In the genomic region with DNA sequence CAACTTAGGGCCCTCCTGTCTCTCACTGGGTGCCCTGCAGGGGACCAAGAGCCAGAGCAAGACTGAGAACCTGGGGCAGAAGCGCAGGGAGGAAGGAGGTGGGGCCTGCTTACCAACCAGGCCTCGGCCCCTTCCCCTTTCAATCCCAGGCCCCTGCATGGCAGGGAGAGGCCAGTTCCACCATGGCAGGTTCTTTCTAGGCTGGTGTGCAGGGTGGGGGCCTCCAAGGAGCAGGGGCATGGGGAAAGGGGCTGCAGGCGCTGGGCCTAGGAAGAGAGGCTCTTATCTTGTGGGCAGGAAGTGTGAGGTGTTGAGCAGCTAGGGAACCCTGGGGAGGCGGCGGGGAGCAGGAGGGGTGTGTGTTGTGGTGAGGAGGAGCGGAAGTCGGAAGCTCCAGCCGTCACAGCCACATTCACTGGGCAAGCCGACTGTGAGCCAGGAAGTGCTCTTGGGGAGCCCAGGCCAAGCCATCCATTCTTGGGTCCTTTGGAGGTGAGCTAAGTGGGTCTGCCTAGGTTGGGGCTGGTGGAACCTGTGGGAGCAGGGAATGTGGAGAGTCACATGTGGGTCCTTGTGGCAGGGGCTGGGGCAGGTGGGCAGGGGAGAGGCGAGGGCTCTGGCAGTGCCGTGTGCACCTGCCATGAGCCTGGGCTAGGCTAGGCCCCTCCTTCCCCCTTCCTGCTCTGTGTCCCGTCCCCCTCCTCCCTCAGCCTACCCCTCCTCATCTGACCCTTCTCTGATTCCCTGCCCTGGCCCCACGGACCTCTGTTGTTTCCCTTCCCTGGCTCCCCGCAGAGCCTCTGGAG, we compare ENCODE assay signal across 8 cellular contexts. TPM values are rescaled to one million over a fixed set of nuclear protein-coding genes. Genes with fewer than 3 reads are reported as not detected.
DNase-seq lines count a peak whose midpoint lies in the region; ATAC-seq and TF ChIP-seq lines count a peak whose summit lies in the region.

A gene (plus strand): TSS at position 409 of the 806 bp plus-strand sequence. CDS start 8,486 bp downstream, outside the sequence.

- H3K4me3 Mint-ChIP-seq in T-cell: peak within 1 kb of the TSS; percentile 85 to 86 (median 86)

- CTCF ChIA-PET in T-cell (lab: Charles Lee): interaction anchor here (0.7 to 7.9 kb wide), 11 partner anchors 15 to 216 kb away, joined by 3 to 99 read pairs (median 4); no protein-coding TSS in a partner anchor

- peaks cover 0 to 2% of the 10 kb centered on the region in 2 donors for H3K27me3 Mint-ChIP-seq in T-cell

- H3K36me3 ChIP-seq in mucosa of descending colon (ENCODE audit: low read depth): no peaks in the 10 kb centered on the region

- peaks cover 14% of the 10 kb centered on the region for H3K36me3 Mint-ChIP-seq in T-cell
- H3K36me3 Mint-ChIP-seq in activated naive CD4-positive, alpha-beta T cell treated with anti-CD3 and anti-CD28 coated beads, Interleukin-2, amount 50 U/mL, for 72 hours: peaks cover 32 to 63% of the 10 kb centered on the region in 2 donors

- TF ChIP-seq CTCF in mucosa of descending colon (IDR thresholded peaks at IDR 0.05): no peak

- ATAC-seq in GM18909 (IDR thresholded peaks at IDR 0.05; ENCODE audit: poor library complexity, unreplicated experiment): peak; percentile 85
- ATAC-seq in HG03103 (IDR thresholded peaks at IDR 0.05; ENCODE audit: low read depth, unreplicated experiment): peak; percentile 72
- ATAC-seq in T-cell (replicated peaks in 1 of 4): peak; percentile 82 to 91 (median 86)
- ATAC-seq in activated naive CD4-positive, alpha-beta T cell treated with anti-CD3 and anti-CD28 coated beads, Interleukin-2, amount 50 U/mL, for 72 hours: peak; percentile 79 to 89
- ATAC-seq in mucosa of descending colon: peak; percentile 83

- no peak within 1 kb of the TSS for H3K4me3 ChIP-seq in mucosa of descending colon

- intact Hi-C loops in mucosa of descending colon (cut with DNase I, micrococcal nuclease): no loop called here

- peaks cover 82 to 84% (median 83%) of the 10 kb centered on the region in 3 donors for H3K4me1 Mint-ChIP-seq in T-cell

- POLR2A ChIA-PET in T-cell (lab: Charles Lee): interaction anchor here (0.6 to 2.0 kb wide), 7 partner anchors 9 to 182 kb away, joined by 3 to 10 read pairs (median 5); no protein-coding TSS in a partner anchor

- H3K9me3 Mint-ChIP-seq in T-cell: peaks cover 0 to 3% (median 0%) of the 10 kb centered on the region in 3 donors
- H3K9me3 Mint-ChIP-seq in activated naive CD4-positive, alpha-beta T cell treated with anti-CD3 and anti-CD28 coated beads, Interleukin-2, amount 50 U/mL, for 72 hours: peaks cover 5% of the 10 kb centered on the region in 2 donors

- DNase-seq in T-cell (peak; percentile 75 to 93 (median 88)), mucosa of descending colon (peak; percentile 67 to 93 (median 78)), NCI-H526 treated with DMSO at 0.1 percent for 48 hours (lab: John Stamatoyannopoulos, UW) (no peak), DMS 273 treated with DMSO at 0.1 percent for 48 hours (lab: John Stamatoyannopoulos, UW) (no peak)
- peak; percentile 78 to 91 for DNase-seq in activated naive CD4-positive, alpha-beta T cell treated with anti-CD3 and anti-CD28 coated beads, Interleukin-2, amount 50 U/mL, for 72 hours (ENCODE audit: low spot score in 2 of 2)
- DNase-seq in stimulated activated naive CD4-positive, alpha-beta T cell treated with Interleukin-2 at 50 U/mL for 16 hours (lab: John Stamatoyannopoulos, UW): peak; percentile 83

- H3K4me1 ChIP-seq in mucosa of descending colon (ENCODE audit: low read depth): peaks cover 4% of the 10 kb centered on the region

- H3K9me3 ChIP-seq in mucosa of descending colon: no peaks in the 10 kb centered on the region

- peak within 1 kb of the TSS; percentile 90 to 96 for H3K27ac Mint-ChIP-seq in T-cell
- H3K27ac Mint-ChIP-seq in activated naive CD4-positive, alpha-beta T cell treated with anti-CD3 and anti-CD28 coated beads, Interleukin-2, amount 50 U/mL, for 72 hours: peak within 1 kb of the TSS; percentile 93 to 96

RNA-seq across cellular contexts. Expression of the gene that starts here (rescaled TPM):
- 100 to 1,000 TPM; 145 to 217 (median 150) TPM for total RNA-seq in T-cell
- 100 to 1,000 TPM; 137 to 305 TPM for total RNA-seq in activated naive CD4-positive, alpha-beta T cell treated with anti-CD3 and anti-CD28 coated beads, Interleukin-2, amount 50 U/mL, for 72 hours
- total RNA-seq in mucosa of descending colon: 10 to 100 TPM; 40.8 to 91.3 (median 64.4) TPM

Comparison
In these comparisons a context has a peak if more than half of its experiments do, and no peak if none do; other contexts are left out.
1. DNase-seq: peak in T-cell (34 of 34), activated naive CD4-positive, alpha-beta T cell treated with anti-CD3 and anti-CD28 coated beads, Interleukin-2, amount 50 U/mL, for 72 hours (2 of 2), mucosa of descending colon (3 of 3) and stimulated activated naive CD4-positive, alpha-beta T cell treated with Interleukin-2 at 50 U/mL for 16 hours (single experiment); none in NCI-H526 treated with DMSO at 0.1 percent for 48 hours (single experiment) and DMS 273 treated with DMSO at 0.1 percent for 48 hours (single experiment).
2. Peak in every context shown above with its lines, with median percentiles within 50 percentile points of each other: ATAC-seq.